In the genomic region with DNA sequence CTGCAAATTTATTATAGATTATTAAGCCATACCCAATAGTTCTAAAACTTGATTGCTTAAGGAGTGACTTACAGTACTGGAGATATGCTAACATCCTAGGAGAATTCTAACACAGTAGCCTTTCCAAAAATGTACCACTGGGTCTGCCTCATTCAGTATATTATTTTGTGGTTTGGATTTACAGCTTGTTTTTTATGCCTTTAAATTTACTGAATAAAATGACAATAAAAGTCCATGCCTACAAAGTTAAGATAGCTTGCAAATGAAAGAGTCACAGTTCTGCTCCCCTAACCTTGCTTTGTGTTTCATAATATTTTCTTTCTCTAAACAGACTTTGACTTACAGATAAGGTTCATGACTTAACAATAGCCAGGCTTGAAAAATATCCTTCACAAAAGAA, we compare ENCODE assay signal across 1 cellular context.
TF ChIP-seq lines count a peak whose summit lies in the region.

No MANE protein-coding gene starts in this region.

TF ChIP-seq in SK-N-SH treated with all-trans-retinoic acid at 6 μM for 48 hours, 23 proteins besides CTCF, POLR2A, EP300 and RAD21 (continued from another document):
- TF ChIP-seq ARNTL (CRISPR knock-in tag; IDR thresholded peaks at IDR 0.05; ENCODE audit: borderline replicate concordance, low read depth) (no peak), TOX (CRISPR knock-in tag; IDR thresholded peaks at IDR 0.05; ENCODE audit: borderline replicate concordance) (no peak), ESRRG (CRISPR knock-in tag; IDR thresholded peaks at IDR 0.05) (no peak), SNAI2 (CRISPR knock-in tag; IDR thresholded peaks at IDR 0.05) (no peak), ZC3H10 (CRISPR knock-in tag; IDR thresholded peaks at IDR 0.05) (no peak), ZFP3 (CRISPR knock-in tag; IDR thresholded peaks at IDR 0.05) (no peak)
- TF ChIP-seq, protein P1, sequence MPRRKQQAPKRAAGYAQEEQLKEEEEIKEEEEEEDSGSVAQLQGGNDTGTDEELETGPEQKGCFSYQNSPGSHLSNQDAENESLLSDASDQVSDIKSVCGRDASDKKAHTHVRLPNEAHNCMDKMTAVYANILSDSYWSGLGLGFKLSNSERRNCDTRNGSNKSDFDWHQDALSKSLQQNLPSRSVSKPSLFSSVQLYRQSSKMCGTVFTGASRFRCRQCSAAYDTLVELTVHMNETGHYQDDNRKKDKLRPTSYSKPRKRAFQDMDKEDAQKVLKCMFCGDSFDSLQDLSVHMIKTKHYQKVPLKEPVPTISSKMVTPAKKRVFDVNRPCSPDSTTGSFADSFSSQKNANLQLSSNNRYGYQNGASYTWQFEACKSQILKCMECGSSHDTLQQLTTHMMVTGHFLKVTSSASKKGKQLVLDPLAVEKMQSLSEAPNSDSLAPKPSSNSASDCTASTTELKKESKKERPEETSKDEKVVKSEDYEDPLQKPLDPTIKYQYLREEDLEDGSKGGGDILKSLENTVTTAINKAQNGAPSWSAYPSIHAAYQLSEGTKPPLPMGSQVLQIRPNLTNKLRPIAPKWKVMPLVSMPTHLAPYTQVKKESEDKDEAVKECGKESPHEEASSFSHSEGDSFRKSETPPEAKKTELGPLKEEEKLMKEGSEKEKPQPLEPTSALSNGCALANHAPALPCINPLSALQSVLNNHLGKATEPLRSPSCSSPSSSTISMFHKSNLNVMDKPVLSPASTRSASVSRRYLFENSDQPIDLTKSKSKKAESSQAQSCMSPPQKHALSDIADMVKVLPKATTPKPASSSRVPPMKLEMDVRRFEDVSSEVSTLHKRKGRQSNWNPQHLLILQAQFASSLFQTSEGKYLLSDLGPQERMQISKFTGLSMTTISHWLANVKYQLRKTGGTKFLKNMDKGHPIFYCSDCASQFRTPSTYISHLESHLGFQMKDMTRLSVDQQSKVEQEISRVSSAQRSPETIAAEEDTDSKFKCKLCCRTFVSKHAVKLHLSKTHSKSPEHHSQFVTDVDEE (CRISPR knock-in tag; IDR thresholded peaks at IDR 0.05): no peak
- TF ChIP-seq, protein P2, sequence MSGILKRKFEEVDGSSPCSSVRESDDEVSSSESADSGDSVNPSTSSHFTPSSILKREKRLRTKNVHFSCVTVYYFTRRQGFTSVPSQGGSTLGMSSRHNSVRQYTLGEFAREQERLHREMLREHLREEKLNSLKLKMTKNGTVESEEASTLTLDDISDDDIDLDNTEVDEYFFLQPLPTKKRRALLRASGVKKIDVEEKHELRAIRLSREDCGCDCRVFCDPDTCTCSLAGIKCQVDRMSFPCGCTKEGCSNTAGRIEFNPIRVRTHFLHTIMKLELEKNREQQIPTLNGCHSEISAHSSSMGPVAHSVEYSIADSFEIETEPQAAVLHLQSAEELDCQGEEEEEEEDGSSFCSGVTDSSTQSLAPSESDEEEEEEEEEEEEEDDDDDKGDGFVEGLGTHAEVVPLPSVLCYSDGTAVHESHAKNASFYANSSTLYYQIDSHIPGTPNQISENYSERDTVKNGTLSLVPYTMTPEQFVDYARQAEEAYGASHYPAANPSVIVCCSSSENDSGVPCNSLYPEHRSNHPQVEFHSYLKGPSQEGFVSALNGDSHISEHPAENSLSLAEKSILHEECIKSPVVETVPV (CRISPR knock-in tag; IDR thresholded peaks at IDR 0.05): no peak
TF ChIP-seq in SK-N-SH treated with all-trans-retinoic acid at 6 μM for 48 hours: peak in this region for 0.
